ENCODE assay signal across 22 cellular contexts in genomic region chr7:102866480-102866879, GRCh38.
"Had no signal": no experiment of that assay in that cellular context is flagged by ENCODE, and none has a peak within 500 bp of the region (broad histone marks: within the 10 kb centered on the region; RNA-seq: fewer than 3 reads in every experiment).

No MANE protein-coding gene starts in this region.

- H3K36me3 ChIP-seq: neutrophil, right lobe of liver, thyroid gland, vagina had no signal

- H3K27ac Mint-ChIP-seq: memory B cell; naive thymus-derived CD8-positive, alpha-beta T cell had no signal

- H3K9me3 ChIP-seq: neutrophil, right lobe of liver, stomach, thyroid gland, vagina had no signal

- H3K4me3 ChIP-seq: dorsolateral prefrontal cortex, lung, right lobe of liver, stomach, thyroid gland, vagina had no signal

- H3K27me3 Mint-ChIP-seq: naive thymus-derived CD8-positive, alpha-beta T cell; progenitor cell of endocrine pancreas had no signal

- DNase-seq: cortex of kidney; dorsolateral prefrontal cortex; effector CD4-positive, alpha-beta T cell; kidney; midbrain; naive thymus-derived CD8-positive, alpha-beta T cell; right lobe of liver; small intestine; stimulated activated CD4-positive, alpha-beta T cell treated with anti-CD3 and anti-CD28 coated beads, Interleukin-15, amount 100 ng/mL, for 24 hours; stimulated activated CD4-positive, alpha-beta T cell treated with anti-CD3 and anti-CD28 coated beads, Interleukin-2, amount 100 ng/mL, for 48 hours; stimulated activated CD8-positive, alpha-beta memory T cell treated with anti-CD3 and anti-CD28 coated beads, Interleukin-4, amount 100 ng/mL, for 48 hours; stimulated activated naive CD4-positive, alpha-beta T cell treated with Interleukin-2 at 50 U/mL for 16 hours; stomach; thyroid gland; trophoblast cell had no signal

- H3K27ac ChIP-seq: dorsolateral prefrontal cortex, neutrophil, parathyroid adenoma, right lobe of liver, stomach, thyroid gland, vagina had no signal

- H3K79me2 ChIP-seq: parathyroid adenoma had no signal

- H3K4me1 ChIP-seq: parathyroid adenoma, right lobe of liver, stomach, thyroid gland, vagina had no signal

- H3K9ac ChIP-seq: parathyroid adenoma had no signal

- ATAC-seq: left lobe of liver; naive thymus-derived CD8-positive, alpha-beta T cell; right lobe of liver had no signal

- H3K4me3 Mint-ChIP-seq: memory B cell; naive thymus-derived CD8-positive, alpha-beta T cell had no signal

- H3K4me1 Mint-ChIP-seq: naive thymus-derived CD8-positive, alpha-beta T cell had no signal

- H3K9me3 Mint-ChIP-seq: memory B cell; naive thymus-derived CD8-positive, alpha-beta T cell had no signal

- H3K27me3 ChIP-seq: dorsolateral prefrontal cortex, neutrophil, right lobe of liver, stomach, thyroid gland, vagina had no signal
